19 cellular contexts compared by ENCODE assay signal in the genomic region with DNA sequence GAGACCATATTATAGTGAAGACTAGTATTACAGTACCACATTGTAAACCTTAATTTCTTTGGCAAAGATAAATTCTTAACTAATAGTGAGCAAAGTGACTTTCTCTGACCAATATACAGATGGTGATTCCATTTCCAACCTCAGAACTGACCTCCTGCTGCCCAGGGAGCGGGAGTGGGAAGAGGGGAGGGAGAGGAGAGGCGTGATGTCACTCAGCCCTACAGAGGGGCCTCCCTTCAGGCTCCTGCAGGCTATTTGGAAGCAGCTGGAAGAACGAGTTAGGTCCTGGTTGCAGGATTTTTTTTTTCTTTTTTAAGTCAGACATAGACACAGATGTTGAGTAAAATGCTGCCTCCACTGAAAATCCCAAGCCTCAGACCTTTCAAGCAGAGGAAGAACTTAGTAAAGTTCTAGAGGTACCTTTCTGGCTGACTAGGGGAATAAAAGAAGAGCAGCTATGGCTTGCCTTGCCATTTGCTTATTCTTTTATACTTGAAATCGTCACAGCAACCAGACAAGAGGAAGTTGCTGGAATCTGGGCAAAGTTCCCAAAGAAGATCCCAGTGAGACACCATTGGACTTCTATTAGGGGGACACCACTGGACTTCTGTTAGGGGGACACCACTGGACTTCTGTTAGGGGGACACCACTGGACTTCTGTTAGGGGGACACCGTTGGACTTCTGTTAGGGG. TPM values are rescaled to one million over a fixed set of nuclear protein-coding genes. Genes with fewer than 3 reads are reported as not detected.
DNase-seq lines count a peak whose midpoint lies in the region; ATAC-seq and TF ChIP-seq lines count a peak whose summit lies in the region.
"Had no signal": no experiment of that assay in that cellular context is flagged by ENCODE, and none has a peak within 500 bp of the region (broad histone marks: within the 10 kb centered on the region; RNA-seq: fewer than 3 reads in every experiment).

No MANE protein-coding gene starts in this region.

- H3K27me3 ChIP-seq in GM23338 (ENCODE audit: insufficient read depth) (no peaks in the 10 kb centered on the region), colonic mucosa (no peaks in the 10 kb centered on the region)
- H3K27me3 ChIP-seq: ascending aorta; BLaER1 treated with 17β-estradiol and CSF1 and Interleukin-3, amounts not matched to agents 10 nM and 100 nM; ovary; vagina had no signal

- H3K4me3 ChIP-seq in GM23338 (no peak overlapping the region), colonic mucosa (no peak overlapping the region)
- H3K4me3 ChIP-seq: ascending aorta; BLaER1 treated with 17β-estradiol and CSF1 and Interleukin-3, amounts not matched to agents 10 nM and 100 nM; ovary; vagina had no signal

- H3K27me3 Mint-ChIP-seq in GM23338 (ENCODE audit: insufficient read depth, low read depth, poor library complexity) (no peaks in the 10 kb centered on the region), WTC11 (ENCODE audit: low read depth) (no peaks in the 10 kb centered on the region)
- H3K27me3 Mint-ChIP-seq: activated naive CD4-positive, alpha-beta T cell treated with anti-CD3 and anti-CD28 coated beads, Interleukin-2, amount 10 ng/mL, durations not matched to agents 7 days and 5 days; activated T-cell treated with anti-CD3 and anti-CD28 coated beads, Interleukin-2, amount 50 U/mL, for 24 hours had no signal

- ATAC-seq in GM23338 (peak; percentile 52; the same call in 2 of the 3 replicates), WTC11 (peak; percentile 73; the same call in 1 of the 2 replicates), sciatic nerve (peak; percentile 44), GM21381 (IDR thresholded peaks at IDR 0.05; ENCODE audit: unreplicated experiment) (no peak)
- ATAC-seq: left ventricle myocardium superior had no signal

- H3F3A ChIP-seq in GM23338 (replicated peaks; ENCODE audit: low read depth), result no peaks in the 10 kb centered on the region

- H3K27ac ChIP-seq in GM23338 (ENCODE audit: low read depth), result no peak overlapping the region
- no peak overlapping the region for H3K27ac ChIP-seq in colonic mucosa
- H3K27ac ChIP-seq: ascending aorta; BLaER1 treated with 17β-estradiol and CSF1 and Interleukin-3, amounts not matched to agents 10 nM and 100 nM; ovary; vagina had no signal

- no peaks in the 10 kb centered on the region for H3K36me3 ChIP-seq in GM23338 (ENCODE audit: insufficient read depth)
- H3K36me3 ChIP-seq in colonic mucosa, result no peaks in the 10 kb centered on the region
- H3K36me3 ChIP-seq: ascending aorta, ovary, vagina had no signal

- peaks cover 3% of the 10 kb centered on the region; the same call in 2 of the 3 replicates for H3K36me3 Mint-ChIP-seq in GM23338 (ENCODE audit: low read depth)
- H3K36me3 Mint-ChIP-seq in WTC11, result no peaks in the 10 kb centered on the region

- H3K4me1 Mint-ChIP-seq in GM23338, result no peaks in the 10 kb centered on the region; the same call in 2 of the 3 replicates
- H3K4me1 Mint-ChIP-seq in WTC11, result no peaks in the 10 kb centered on the region
- H3K4me1 Mint-ChIP-seq: activated naive CD4-positive, alpha-beta T cell treated with anti-CD3 and anti-CD28 coated beads, Interleukin-2, amount 10 ng/mL, durations not matched to agents 7 days and 5 days had no signal

- no peak overlapping the region for H3K9ac ChIP-seq in colonic mucosa (ENCODE audit: low read depth in 2 of 2, low read length in 2 of 2)
- H3K9ac ChIP-seq: BLaER1 treated with 17β-estradiol and CSF1 and Interleukin-3, amounts not matched to agents 10 nM and 100 nM had no signal

- intact Hi-C loops in sciatic nerve (cut with DNase I) (no loop called here), colonic mucosa (cut with DNase I) (no loop called here)

- H3K9me3 Mint-ChIP-seq in GM23338 (no peaks in the 10 kb centered on the region), WTC11 (no peaks in the 10 kb centered on the region)
- H3K9me3 Mint-ChIP-seq: activated naive CD4-positive, alpha-beta T cell treated with anti-CD3 and anti-CD28 coated beads, Interleukin-2, amount 10 ng/mL, durations not matched to agents 7 days and 5 days; activated T-cell treated with anti-CD3 and anti-CD28 coated beads, Interleukin-2, amount 50 U/mL, for 24 hours had no signal

- no peaks in the 10 kb centered on the region for H3K9me3 ChIP-seq in colonic mucosa
- H3K9me3 ChIP-seq: ascending aorta; BLaER1 treated with 17β-estradiol and CSF1 and Interleukin-3, amounts not matched to agents 10 nM and 100 nM; ovary; vagina had no signal

- no peaks in the 10 kb centered on the region for H3K79me2 ChIP-seq in GM23338 (replicated peaks; ENCODE audit: insufficient read depth)

- no peak overlapping the region for H3K4me2 ChIP-seq in GM23338

- H3K4me3 Mint-ChIP-seq in GM23338, result no peak overlapping the region
- H3K4me3 Mint-ChIP-seq in WTC11, result no peak overlapping the region
- H3K4me3 Mint-ChIP-seq: activated naive CD4-positive, alpha-beta T cell treated with anti-CD3 and anti-CD28 coated beads, Interleukin-2, amount 10 ng/mL, durations not matched to agents 7 days and 5 days; activated T-cell treated with anti-CD3 and anti-CD28 coated beads, Interleukin-2, amount 50 U/mL, for 24 hours had no signal

- no peak overlapping the region for H2AFZ ChIP-seq in GM23338

- H4K20me1 ChIP-seq in GM23338 (replicated peaks; ENCODE audit: insufficient read depth), result no peaks in the 10 kb centered on the region
- H4K20me1 ChIP-seq: BLaER1 treated with 17β-estradiol and CSF1 and Interleukin-3, amounts not matched to agents 10 nM and 100 nM had no signal

- POLR2A ChIA-PET in WTC11 (lab: Charles Lee), result interaction anchor here (0.6 kb wide), 1 partner anchor 1384 kb away, joined by 5 read pairs; no protein-coding TSS in a partner anchor

- H3K4me1 ChIP-seq in GM23338 (ENCODE audit: insufficient read depth), result no peaks in the 10 kb centered on the region
- no peaks in the 10 kb centered on the region for H3K4me1 ChIP-seq in colonic mucosa
- H3K4me1 ChIP-seq: ascending aorta, vagina had no signal

- no peak overlapping the region for H3K27ac Mint-ChIP-seq in GM23338
- H3K27ac Mint-ChIP-seq in WTC11, result no peak overlapping the region
- H3K27ac Mint-ChIP-seq: activated naive CD4-positive, alpha-beta T cell treated with anti-CD3 and anti-CD28 coated beads, Interleukin-2, amount 10 ng/mL, durations not matched to agents 7 days and 5 days; activated T-cell treated with anti-CD3 and anti-CD28 coated beads, Interleukin-2, amount 50 U/mL, for 24 hours had no signal

- TF ChIP-seq CTCF in GM23338 (conservative IDR thresholded peaks at IDR 0.05; ENCODE audit: low read depth in 2 of 2), result no peak
- no peak for TF ChIP-seq CTCF in WTC11 (IDR thresholded peaks at IDR 0.05)
- no peak for TF ChIP-seq CTCF in colonic mucosa (IDR thresholded peaks at IDR 0.05)

- CTCF ChIA-PET in WTC11 (lab: Charles Lee), result interaction anchor here (1.1 to 1.5 kb wide), 1 partner anchor 96 kb away, joined by 3 to 5 read pairs; a partner anchor contains a TSS

- DNase-seq in GM23338 (ENCODE audit: low spot score) (no peak), WTC11 (ENCODE audit: low spot score) (no peak), iPS-NIHi7 (ENCODE audit: extremely low spot score) (peak; percentile 20), sciatic nerve (ENCODE audit: low spot score) (no peak), colonic mucosa (no peak)
- DNase-seq in activated CD4-positive, alpha-beta T cell treated with anti-CD3 and anti-CD28 coated beads for 48 hours, result no peak
- DNase-seq: activated CD4-positive, alpha-beta T cell treated with anti-CD3 and anti-CD28 coated beads, Interleukin-2, amount 50 U/mL, for 4 hours; activated naive CD4-positive, alpha-beta T cell treated with anti-CD3 and anti-CD28 coated beads, Interleukin-2, amount 10 ng/mL, durations not matched to agents 7 days and 5 days; activated T-cell treated with anti-CD3 and anti-CD28 coated beads, Interleukin-2, amount 50 U/mL, for 24 hours; left ventricle myocardium superior; NCI-H146; NK-92 treated with Interleukin-12 subunit alpha and Interleukin-12 subunit beta, amount 100 ng/mL, for 24 hours; ovary; stimulated activated CD4-positive, alpha-beta T cell treated with anti-CD3 and anti-CD28 coated beads, Interleukin-2, amount 100 ng/mL, for 48 hours had no signal

- H3K9me2 ChIP-seq in GM23338 (ENCODE audit: insufficient read depth), result no peaks in the 10 kb centered on the region

TF ChIP-seq in GM23338, 12 proteins besides CTCF, POLR2A, EP300 and RAD21 (continues in another document):
- TF ChIP-seq, protein P1, sequence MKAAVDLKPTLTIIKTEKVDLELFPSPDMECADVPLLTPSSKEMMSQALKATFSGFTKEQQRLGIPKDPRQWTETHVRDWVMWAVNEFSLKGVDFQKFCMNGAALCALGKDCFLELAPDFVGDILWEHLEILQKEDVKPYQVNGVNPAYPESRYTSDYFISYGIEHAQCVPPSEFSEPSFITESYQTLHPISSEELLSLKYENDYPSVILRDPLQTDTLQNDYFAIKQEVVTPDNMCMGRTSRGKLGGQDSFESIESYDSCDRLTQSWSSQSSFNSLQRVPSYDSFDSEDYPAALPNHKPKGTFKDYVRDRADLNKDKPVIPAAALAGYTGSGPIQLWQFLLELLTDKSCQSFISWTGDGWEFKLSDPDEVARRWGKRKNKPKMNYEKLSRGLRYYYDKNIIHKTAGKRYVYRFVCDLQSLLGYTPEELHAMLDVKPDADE (IDR thresholded peaks at IDR 0.05), result no peak

TF ChIP-seq in WTC11, 78 proteins besides CTCF, POLR2A, EP300 and RAD21 (continues in another document):
- TF ChIP-seq, protein P2, sequence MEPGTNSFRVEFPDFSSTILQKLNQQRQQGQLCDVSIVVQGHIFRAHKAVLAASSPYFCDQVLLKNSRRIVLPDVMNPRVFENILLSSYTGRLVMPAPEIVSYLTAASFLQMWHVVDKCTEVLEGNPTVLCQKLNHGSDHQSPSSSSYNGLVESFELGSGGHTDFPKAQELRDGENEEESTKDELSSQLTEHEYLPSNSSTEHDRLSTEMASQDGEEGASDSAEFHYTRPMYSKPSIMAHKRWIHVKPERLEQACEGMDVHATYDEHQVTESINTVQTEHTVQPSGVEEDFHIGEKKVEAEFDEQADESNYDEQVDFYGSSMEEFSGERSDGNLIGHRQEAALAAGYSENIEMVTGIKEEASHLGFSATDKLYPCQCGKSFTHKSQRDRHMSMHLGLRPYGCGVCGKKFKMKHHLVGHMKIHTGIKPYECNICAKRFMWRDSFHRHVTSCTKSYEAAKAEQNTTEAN (CRISPR knock-in tag; IDR thresholded peaks at IDR 0.05), result no peak

RNA-seq across cellular contexts. Expression of a gene that starts 54.5 kb away (rescaled TPM):
- total RNA-seq in GM23338 (2014; rRNA removed; shearing (Covaris generic)), result 23.7 and 34.0 TPM in 2 replicates
- polyA plus RNA-seq in GM23338 (2016; fragmentation: Nextera tagmentation; extraction: Ambion mirVana), result 13.0 and 16.2 TPM in 2 replicates
- 28.2 to 36.5 TPM (median 31.7 TPM) in 3 replicates for total RNA-seq in WTC11 (2021)
- total RNA-seq in sciatic nerve, result 0.58 TPM
- total RNA-seq in colonic mucosa, result 10 to 100 TPM in 1 of 2 donors, 1 to 10 TPM in 1; 5.1 to 17.6 TPM
- total RNA-seq: ascending aorta had no signal

RNA-seq across cellular contexts. Expression of a gene that starts 55.0 kb away (rescaled TPM):
- not detected in 2 replicates for total RNA-seq in GM23338 (2014; rRNA removed; shearing (Covaris generic))
- not detected in 2 replicates for polyA plus RNA-seq in GM23338 (2016; fragmentation: Nextera tagmentation; extraction: Ambion mirVana)
- total RNA-seq in WTC11 (2021) (not detected in 3 replicates), sciatic nerve (not detected), colonic mucosa (not detected)
- total RNA-seq: ascending aorta, left ventricle myocardium superior, MCF 10A, ovary, vagina had no signal
- polyA plus RNA-seq: ovary had no signal
